In genomic region chr5:62547929-62548678, GRCh38 we compare ENCODE assay signal across 1 cellular context.
TF ChIP-seq lines count a peak whose summit lies in the region.

No MANE protein-coding gene starts in this region.

TF ChIP-seq in IMR-90, 13 proteins besides CTCF, POLR2A, EP300 and RAD21 (continued from another document):
- TF ChIP-seq NFE2L2 (IDR thresholded peaks at IDR 0.05; ENCODE audit: low read depth, low read length) = no peak
- TF ChIP-seq CHD1 (IDR thresholded peaks at IDR 0.05; ENCODE audit: low read depth, low read length) = no peak
- no peak for TF ChIP-seq MXI1 (IDR thresholded peaks at IDR 0.05; ENCODE audit: borderline replicate concordance, low read depth, low read length)
